13 cellular contexts compared by ENCODE assay signal in genomic region chr1:244137725-244138124, GRCh38.
DNase-seq lines count a peak whose midpoint lies in the region; ATAC-seq lines count a peak whose summit lies in the region.
"Had no signal": no experiment of that assay in that cellular context is flagged by ENCODE, and none has a peak within 500 bp of the region (broad histone marks: within the 10 kb centered on the region; RNA-seq: fewer than 3 reads in every experiment).

No MANE protein-coding gene starts in this region.

- H3K9me3 Mint-ChIP-seq in activated naive CD8-positive, alpha-beta T cell treated with anti-CD3 and anti-CD28 coated beads for 36 hours: no peaks in the 10 kb centered on the region

- peak overlapping the region; percentile 16 for H3K4me3 Mint-ChIP-seq in activated naive CD8-positive, alpha-beta T cell treated with anti-CD3 and anti-CD28 coated beads for 36 hours
- H3K4me3 Mint-ChIP-seq: nephron progenitor cell had no signal

- peak; percentile 25 for DNase-seq in AG08395 (ENCODE audit: low spot score)
- DNase-seq in CMK (ENCODE audit: low read depth): peak; percentile 38
- DNase-seq in activated naive CD8-positive, alpha-beta T cell treated with anti-CD3 and anti-CD28 coated beads for 36 hours: no peak
- DNase-seq in medulla oblongata (ENCODE audit: extremely low spot score): peak; percentile 21
- no peak for DNase-seq in cerebellum (ENCODE audit: low spot score)
- DNase-seq: activated effector memory CD4-positive, alpha-beta T cell treated with Interleukin-2 at 50 U/mL for 16 hours; Calu3; effector CD4-positive, alpha-beta T cell; NCI-H1436 treated with DMSO at 0.1 percent for 48 hours; nephron progenitor cell had no signal

- no peaks in the 10 kb centered on the region for H3K36me3 Mint-ChIP-seq in activated naive CD8-positive, alpha-beta T cell treated with anti-CD3 and anti-CD28 coated beads for 36 hours

- H3K4me1 Mint-ChIP-seq in activated naive CD8-positive, alpha-beta T cell treated with anti-CD3 and anti-CD28 coated beads for 36 hours: peaks cover 10% of the 10 kb centered on the region

- ATAC-seq in HG02763 (IDR thresholded peaks at IDR 0.05; ENCODE audit: unreplicated experiment) (no peak), HG02870 (IDR thresholded peaks at IDR 0.05; ENCODE audit: unreplicated experiment) (no peak), GM18858 (IDR thresholded peaks at IDR 0.05; ENCODE audit: unreplicated experiment) (no peak)

- no peak overlapping the region for H3K27ac Mint-ChIP-seq in activated naive CD8-positive, alpha-beta T cell treated with anti-CD3 and anti-CD28 coated beads for 36 hours
- H3K27ac Mint-ChIP-seq: nephron progenitor cell had no signal

- peaks cover 4% of the 10 kb centered on the region for H3K27me3 Mint-ChIP-seq in activated naive CD8-positive, alpha-beta T cell treated with anti-CD3 and anti-CD28 coated beads for 36 hours

Comparison
In these comparisons a context has a peak if more than half of its experiments do, and no peak if none do; other contexts are left out.
1. DNase-seq: peak in AG08395 (single experiment), CMK (single experiment) and medulla oblongata (single experiment); none in activated naive CD8-positive, alpha-beta T cell treated with anti-CD3 and anti-CD28 coated beads for 36 hours (single experiment) and cerebellum (single experiment).